28 cellular contexts compared by ENCODE assay signal in the genomic region with DNA sequence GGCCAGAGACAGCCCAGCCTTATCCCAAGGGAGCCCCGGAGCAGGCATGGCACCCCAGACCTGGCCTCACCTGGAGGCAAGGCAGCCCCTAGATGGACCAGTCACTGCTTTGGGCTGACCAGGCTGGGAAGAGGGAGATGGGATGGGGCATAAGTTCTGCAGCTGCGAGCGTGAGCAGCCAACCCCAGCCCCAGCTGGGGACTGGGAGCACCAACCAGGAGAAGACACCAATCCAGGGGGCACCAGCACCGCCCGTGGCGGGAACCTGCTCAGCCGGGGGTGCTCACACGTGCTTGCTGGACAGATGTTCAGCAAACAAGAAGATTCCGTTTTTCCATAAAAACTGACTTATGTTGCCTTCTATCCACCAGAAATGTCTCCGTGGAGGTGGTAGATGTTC. TPM values are rescaled to one million over a fixed set of nuclear protein-coding genes. Genes with fewer than 3 reads are reported as not detected.
DNase-seq lines count a peak whose midpoint lies in the region; ATAC-seq, FAIRE-seq and TF ChIP-seq lines count a peak whose summit lies in the region.
"Had no signal": no experiment of that assay in that cellular context is flagged by ENCODE, and none has a peak within 500 bp of the region (broad histone marks: within the 10 kb centered on the region; RNA-seq: fewer than 3 reads in every experiment).

No MANE protein-coding gene starts in this region.

- H3K4ac ChIP-seq in H1 (replicated peaks; ENCODE audit: insufficient read length, low read depth, low read length): no peak overlapping the region

- H2BK120ac ChIP-seq in H1 (replicated peaks; ENCODE audit: low read depth, low read length): no peak overlapping the region

- H3K23me2 ChIP-seq in H1 (ENCODE audit: low read depth, low read length): no peaks in the 10 kb centered on the region

- no peak overlapping the region for H2AK5ac ChIP-seq in H1 (ENCODE audit: low read depth, low read length)

- no peaks in the 10 kb centered on the region for H3K36me3 ChIP-seq in BLaER1 treated with 17β-estradiol and CSF1 and Interleukin-3, amounts not matched to agents 10 nM and 100 nM
- H3K36me3 ChIP-seq in H1 (ENCODE audit: control insufficient read depth in 2 of 4, insufficient read depth in 4 of 4, low read length in 3 of 4) (no peaks in the 10 kb centered on the region), osteoblast (ENCODE audit: insufficient read depth, low read length) (no peaks in the 10 kb centered on the region)
- H3K36me3 ChIP-seq: BE2C had no signal

- TF ChIP-seq RAD21 in H1 (IDR thresholded peaks at IDR 0.05 in 1 of 2, conservative IDR thresholded peaks at IDR 0.05 in 1 of 2; ENCODE audit: low read depth in 2 of 2, low read length in 2 of 2): no peak

- H3K27ac ChIP-seq in right cardiac atrium (ENCODE audit: low read length) (no peak overlapping the region), H1 (ENCODE audit: low read depth, low read length) (no peak overlapping the region), osteoblast (ENCODE audit: low read depth, low read length) (no peak overlapping the region)
- peak overlapping the region in 3 of 11 experiments; percentile 49 to 55 (median 55); a peak in 6 of 22 replicates for H3K27ac ChIP-seq in BLaER1 treated with 17β-estradiol and CSF1 and Interleukin-3, amounts not matched to agents 10 nM and 100 nM

- no peak overlapping the region for H3K14ac ChIP-seq in H1 (ENCODE audit: insufficient read length)

- H3K9ac ChIP-seq in BLaER1 treated with 17β-estradiol and CSF1 and Interleukin-3, amounts not matched to agents 10 nM and 100 nM: peak overlapping the region in 2 of 11 experiments; percentile 34 to 49; a peak in 2 of 22 replicates
- no peak overlapping the region for H3K9ac ChIP-seq in H1 (replicated peaks in 1 of 4; ENCODE audit: extremely low read depth in 1 of 4, low read depth in 3 of 4, low read length in 3 of 4)

- H4K5ac ChIP-seq in H1 (ENCODE audit: insufficient read length, low read depth, low read length): no peak overlapping the region

- H3K27ac Mint-ChIP-seq in glutamatergic neuron (ENCODE audit: unreplicated experiment): no peak overlapping the region
- H3K27ac Mint-ChIP-seq: CD14-positive monocyte; CD4-positive, alpha-beta memory T cell; CD4-positive, CD25-positive, alpha-beta regulatory T cell; CD8-positive, alpha-beta memory T cell had no signal

- H3K27me3 ChIP-seq in right cardiac atrium (ENCODE audit: control insufficient read depth, insufficient read depth) (no peaks in the 10 kb centered on the region), H1 (replicated peaks in 1 of 4; ENCODE audit: control insufficient read depth in 3 of 4, extremely low read depth in 1 of 4, insufficient read depth in 3 of 4, low read length in 3 of 4) (no peaks in the 10 kb centered on the region), osteoblast (ENCODE audit: insufficient read depth, low read length) (peaks cover 12% of the 10 kb centered on the region)
- H3K27me3 ChIP-seq in BLaER1 treated with 17β-estradiol and CSF1 and Interleukin-3, amounts not matched to agents 10 nM and 100 nM: no peaks in the 10 kb centered on the region
- H3K27me3 ChIP-seq: BE2C had no signal

- no peak overlapping the region for H2BK20ac ChIP-seq in H1 (ENCODE audit: low read length)

- no peak overlapping the region for H3K23ac ChIP-seq in H1 (ENCODE audit: insufficient read length)

- intact Hi-C loops in right cardiac atrium (cut with DNase I) (loop anchor here in 1 of 4 donors (10.0 kb wide), 1 partner anchor 92 kb away; no protein-coding TSS in a partner anchor), left ventricle myocardium superior (cut with micrococcal nuclease) (no loop called here)

- H3K4me3 ChIP-seq in right cardiac atrium (ENCODE audit: low read length): no peak overlapping the region
- no peak overlapping the region for H3K4me3 ChIP-seq in BLaER1 treated with 17β-estradiol and CSF1 and Interleukin-3, amounts not matched to agents 10 nM and 100 nM
- H3K4me3 ChIP-seq in H1 (ENCODE audit: extremely low read depth in 1 of 4, insufficient read depth in 2 of 4, low read depth in 3 of 4, low read length in 4 of 4): no peak overlapping the region
- H3K4me3 ChIP-seq in osteoblast (ENCODE audit: insufficient read depth, low read length): no peak overlapping the region
- H3K4me3 ChIP-seq: GM12878 had no signal

- H3K27me3 Mint-ChIP-seq in glutamatergic neuron (ENCODE audit: unreplicated experiment): peaks cover 16% of the 10 kb centered on the region
- H3K27me3 Mint-ChIP-seq: CD4-positive, CD25-positive, alpha-beta regulatory T cell had no signal

- no peak overlapping the region for H3K18ac ChIP-seq in H1 (ENCODE audit: extremely low read depth, low read length)

- no peak for TF ChIP-seq POLR2A in H1 (IDR thresholded peaks at IDR 0.05; ENCODE audit: control extremely low read depth in 1 of 2, low read depth in 2 of 2, low read length in 2 of 2)

- 89% methylated on average over 10 of the region's 10 CpGs for WGBS in right cardiac atrium
- WGBS in H1 (ENCODE audit: extremely low coverage in 1 of 2, insufficient coverage in 1 of 2, insufficient read length in 1 of 2, insufficient replicate concordance in 2 of 2, low coverage in 1 of 2, low lambda C conversion rate in 2 of 2, missing lambda C conversion rate in 1 of 2), 2 experiments: 89% methylated on average over 10 of the region's 10 CpGs; no CpG with 5 or more reads in 1 of the 2 experiments

- no peak overlapping the region; the same call in 1 of the 2 replicates for H4K8ac ChIP-seq in H1 (ENCODE audit: extremely low read depth, insufficient read depth, low read length)

- H4K91ac ChIP-seq in H1 (replicated peaks; ENCODE audit: insufficient read length, low read length): no peak overlapping the region

- no peaks in the 10 kb centered on the region for H3K79me2 ChIP-seq in H1 (ENCODE audit: control insufficient read depth in 1 of 2, insufficient read depth in 2 of 2, low read length in 2 of 2)
- no peaks in the 10 kb centered on the region for H3K79me2 ChIP-seq in osteoblast (ENCODE audit: insufficient read depth, low read length)

- ATAC-seq in right cardiac atrium (no peak), left ventricle myocardium superior (no peak), GM18909 (IDR thresholded peaks at IDR 0.05; ENCODE audit: poor library complexity, unreplicated experiment) (no peak)
- ATAC-seq: GM12878 had no signal

- H3K4me3 Mint-ChIP-seq in glutamatergic neuron (ENCODE audit: unreplicated experiment): no peak overlapping the region
- H3K4me3 Mint-ChIP-seq: CD14-positive monocyte; CD4-positive, alpha-beta memory T cell; CD4-positive, CD25-positive, alpha-beta regulatory T cell; CD8-positive, alpha-beta memory T cell had no signal

- H3K4me2 ChIP-seq in BLaER1 treated with 17β-estradiol and CSF1 and Interleukin-3, amounts not matched to agents 10 nM and 100 nM: peak overlapping the region in 9 of 11 experiments; percentile 24 to 95 (median 90); a peak in 16 of 22 replicates
- H3K4me2 ChIP-seq in H1 (ENCODE audit: insufficient read depth in 1 of 2, low read depth in 2 of 2, low read length in 2 of 2) (no peak overlapping the region), osteoblast (ENCODE audit: insufficient read depth, low read length) (no peak overlapping the region)

- no peak overlapping the region for H2BK12ac ChIP-seq in H1 (ENCODE audit: low read depth, low read length)

- 0 out of 2 replicates have a peak overlapping the region, but pooled peaks have one; percentile 29 for H2BK15ac ChIP-seq in H1 (ENCODE audit: low read length)

- peaks cover 2% of the 10 kb centered on the region for H3K9me3 Mint-ChIP-seq in glutamatergic neuron (ENCODE audit: unreplicated experiment)
- H3K9me3 Mint-ChIP-seq: CD4-positive, CD25-positive, alpha-beta regulatory T cell; CD8-positive, alpha-beta memory T cell had no signal

- H3K79me1 ChIP-seq in H1 (ENCODE audit: low read depth, low read length): no peaks in the 10 kb centered on the region

- H3K9me3 ChIP-seq in right cardiac atrium (ENCODE audit: control insufficient read depth, low read length): no peaks in the 10 kb centered on the region
- no peaks in the 10 kb centered on the region for H3K9me3 ChIP-seq in BLaER1 treated with 17β-estradiol and CSF1 and Interleukin-3, amounts not matched to agents 10 nM and 100 nM (replicated peaks in 1 of 11)
- no peaks in the 10 kb centered on the region; a peak in 1 of 4 replicates for H3K9me3 ChIP-seq in H1 (ENCODE audit: insufficient read depth in 2 of 2, low read depth in 1 of 2, low read length in 1 of 2)
- no peaks in the 10 kb centered on the region for H3K9me3 ChIP-seq in osteoblast (ENCODE audit: low read depth, low read length)
- H3K9me3 ChIP-seq: BE2C had no signal

- H3K4me1 Mint-ChIP-seq in glutamatergic neuron (ENCODE audit: low read depth, unreplicated experiment): peaks cover 3% of the 10 kb centered on the region
- H3K4me1 Mint-ChIP-seq: CD8-positive, alpha-beta memory T cell had no signal

- H3K4me1 ChIP-seq in right cardiac atrium (ENCODE audit: control insufficient read depth, insufficient read depth, low read length) (no peaks in the 10 kb centered on the region), H1 (replicated peaks in 1 of 4; ENCODE audit: control insufficient read depth in 3 of 4, insufficient read depth in 4 of 4, low read length in 3 of 4) (no peaks in the 10 kb centered on the region), osteoblast (ENCODE audit: insufficient read depth, low read length) (peaks cover 6% of the 10 kb centered on the region)
- peaks cover 0 to 61% (median 56%) of the 10 kb centered on the region in 10 experiments; a peak in 19 of 20 replicates for H3K4me1 ChIP-seq in BLaER1 treated with 17β-estradiol and CSF1 and Interleukin-3, amounts not matched to agents 10 nM and 100 nM
- H3K4me1 ChIP-seq: BE2C had no signal

- CTCF ChIA-PET in H1 (lab: Charles Lee; ENCODE audit: partially characterized antibody): interaction anchor here (0.7 to 6.8 kb wide), 9 partner anchors 10 to 245 kb away, joined by 3 to 51 read pairs (median 4); no protein-coding TSS in a partner anchor

- H3K56ac ChIP-seq in H1 (replicated peaks; ENCODE audit: insufficient read length, low read depth, low read length): no peak overlapping the region

- POLR2A ChIA-PET in H1 (lab: Charles Lee; ENCODE audit: partially characterized antibody): no interaction called here

- H2AFZ ChIP-seq in H1 (ENCODE audit: low read length) (no peak overlapping the region), osteoblast (ENCODE audit: low read length) (no peak overlapping the region)

- FAIRE-seq in H1 (lab: Jason Lieb, UNC): no peak
- FAIRE-seq: A204.1, GM12878, GM12892, GM18507 had no signal

- H3K36me3 Mint-ChIP-seq in glutamatergic neuron (ENCODE audit: unreplicated experiment): no peaks in the 10 kb centered on the region
- H3K36me3 Mint-ChIP-seq: CD14-positive monocyte; CD4-positive, alpha-beta memory T cell; CD4-positive, CD25-positive, alpha-beta regulatory T cell; CD8-positive, alpha-beta memory T cell had no signal

- DNase-seq in right cardiac atrium (peak in 2 of 3 donors; percentile 4 to 49), left ventricle myocardium superior (no peak), H1 (ENCODE audit: low read depth in 1 of 2, low spot score in 2 of 2) (no peak), osteoblast (ENCODE audit: insufficient read length, low spot score, missing footprints) (peak; percentile 48), glutamatergic neuron (no peak), putamen (ENCODE audit: low spot score) (no peak)
- DNase-seq: 8988T; ACHN; BE2C; C1 segment of cervical spinal cord; CD4-positive, alpha-beta memory T cell; CD4-positive, CD25-positive, alpha-beta regulatory T cell; CD8-positive, alpha-beta memory T cell; COR-L47; DMS 273 treated with DMSO at 0.1 percent for 48 hours; DMS153; DMS53; DMS79; DND-41; EL; GDM1 had no signal

- no peak for TF ChIP-seq EP300 in H1 (IDR thresholded peaks at IDR 0.05; ENCODE audit: borderline replicate concordance in 1 of 2, low read depth in 2 of 2, low read length in 2 of 2)

- no peak overlapping the region for H2BK5ac ChIP-seq in H1 (ENCODE audit: low read depth, low read length)

- peaks cover 0 to 18% (median 0%) of the 10 kb centered on the region in 11 experiments; a peak in 1 of 22 replicates for H4K20me1 ChIP-seq in BLaER1 treated with 17β-estradiol and CSF1 and Interleukin-3, amounts not matched to agents 10 nM and 100 nM
- peaks cover 0 to 6% of the 10 kb centered on the region in 2 experiments for H4K20me1 ChIP-seq in H1 (replicated peaks in 1 of 2; ENCODE audit: control insufficient read depth in 1 of 2, insufficient read depth in 2 of 2, low read length in 2 of 2)
- H4K20me1 ChIP-seq in osteoblast (ENCODE audit: insufficient read depth, low read length): no peaks in the 10 kb centered on the region

- TF ChIP-seq CTCF in H1 (IDR thresholded peaks at IDR 0.05; ENCODE audit: control extremely low read depth in 1 of 3, insufficient read depth in 1 of 3, low read depth in 1 of 3, low read length in 3 of 3) (no peak), osteoblast (IDR thresholded peaks at IDR 0.05; ENCODE audit: extremely low read depth, low read depth, low read length) (no peak), glutamatergic neuron (IDR thresholded peaks at IDR 0.05; ENCODE audit: partially characterized antibody, unreplicated experiment) (no peak)

RNA-seq across cellular contexts. Expression of a gene that starts 16.2 kb away (rescaled TPM):
- total RNA-seq in right cardiac atrium: 10 to 100 TPM; 11.3 to 13.4 (median 12.3) TPM
- polyA plus RNA-seq in right cardiac atrium: 10.6 TPM
- total RNA-seq in left ventricle myocardium superior: 8.8 TPM
- total RNA-seq in H1 (2021; fragmentation: NEBNext Ultra II Directional; extraction: Animal tissue kit (Norgen Biotek cat#: 25700)): 43.8 and 43.9 TPM in 2 replicates
- 29.0 and 37.4 TPM in 2 replicates for polyA plus RNA-seq in H1 (2011; rRNA removed)
- 40.3 TPM for polyA plus RNA-seq in H1 (2011; cell fraction: cytosol; rRNA removed)
- polyA plus RNA-seq in H1 (2011; cell fraction: nucleus; rRNA removed): 31.3 TPM
- 34.2 to 40.6 TPM (median 39.4 TPM) in 4 replicates for polyA plus RNA-seq in H1 (2012, experiment 1 of 2)
- 42.8 TPM for polyA plus RNA-seq in H1 (2012, experiment 2 of 2)
- polyA plus RNA-seq in H1 (2013, experiment 1 of 2): 36.2 TPM
- polyA plus RNA-seq in H1 (2013, experiment 2 of 2): 35.3 TPM
- polyA minus RNA-seq in H1 (2011; rRNA and poly(A)+ RNA removed): 33.9 and 44.7 TPM in 2 replicates
- 25.3 TPM for polyA minus RNA-seq in H1 (2011; cell fraction: cytosol; rRNA and poly(A)+ RNA removed)
- polyA minus RNA-seq in H1 (2011; cell fraction: nucleus; rRNA and poly(A)+ RNA removed): 22.5 TPM
- total RNA-seq in osteoblast: 52.2 and 53.2 TPM in 2 replicates
- total RNA-seq in glutamatergic neuron (ENCODE audit: unreplicated experiment): 23.1 TPM

Comparison
In these comparisons a context has a peak if more than half of its experiments do, and no peak if none do; other contexts are left out.
1. DNase-seq: peak in right cardiac atrium (2 of 3) and osteoblast (single experiment); none in left ventricle myocardium superior (single experiment), H1 (0 of 2), glutamatergic neuron (single experiment) and putamen (single experiment).
2. H3K4me2 ChIP-seq: peak in BLaER1 treated with 17β-estradiol and CSF1 and Interleukin-3, amounts not matched to agents 10 nM and 100 nM (9 of 11); none in H1 (0 of 2) and osteoblast (single experiment).